ENCODE assay signal across 8 cellular contexts in genomic region chr1:215082532-215083407, GRCh38. TPM values are rescaled to one million over a fixed set of nuclear protein-coding genes. Genes with fewer than 3 reads are reported as not detected.
DNase-seq lines count a peak whose midpoint lies in the region; ATAC-seq and TF ChIP-seq lines count a peak whose summit lies in the region.

KCNK2 (plus strand) TSS chr1:215082737; CDS start chr1:215083386, 649 bp downstream.

- TF ChIP-seq CTCF in adrenal gland (IDR thresholded peaks at IDR 0.05) (no peak), thoracic aorta (IDR thresholded peaks at IDR 0.05) (no peak)

- TF ChIP-seq POLR2A in adrenal gland (IDR thresholded peaks at IDR 0.05), result peak in 1 of 2 donors; percentile 16

- no peak within 1 kb of the TSS for H3K27ac Mint-ChIP-seq in activated naive CD4-positive, alpha-beta T cell treated with anti-CD3 and anti-CD28 coated beads, Interleukin-2, amount 50 U/mL, for 24 hours

- H3K36me3 ChIP-seq in adrenal gland (replicated peaks in 1 of 2), result no peaks in the 10 kb centered on the region
- no peaks in the 10 kb centered on the region for H3K36me3 ChIP-seq in thoracic aorta

- H3K4me1 Mint-ChIP-seq in activated naive CD4-positive, alpha-beta T cell treated with anti-CD3 and anti-CD28 coated beads, Interleukin-2, amount 50 U/mL, for 24 hours, result peaks cover 16% of the 10 kb centered on the region

- H3K36me3 Mint-ChIP-seq in activated naive CD4-positive, alpha-beta T cell treated with anti-CD3 and anti-CD28 coated beads, Interleukin-2, amount 50 U/mL, for 24 hours, result no peaks in the 10 kb centered on the region

- H3K27me3 ChIP-seq in adrenal gland (no peaks in the 10 kb centered on the region), thoracic aorta (replicated peaks; ENCODE audit: insufficient read depth) (no peaks in the 10 kb centered on the region)

- DNase-seq in activated naive CD4-positive, alpha-beta T cell treated with Interleukin-2 at 50 U/mL for 16 hours, result no peak
- DNase-seq in adrenal gland (peak; percentile 40 to 70 (median 60)), islet precursor cell (peak; percentile 62), thoracic aorta (ENCODE audit: low spot score) (no peak), midbrain (lab: John Stamatoyannopoulos, UW) (no peak)

- no peaks in the 10 kb centered on the region for H3K9me3 ChIP-seq in adrenal gland (replicated peaks in 1 of 3)
- H3K9me3 ChIP-seq in thoracic aorta, result no peaks in the 10 kb centered on the region

- H3K27me3 Mint-ChIP-seq in activated naive CD4-positive, alpha-beta T cell treated with anti-CD3 and anti-CD28 coated beads, Interleukin-2, amount 50 U/mL, for 24 hours, result peaks cover 48% of the 10 kb centered on the region

- H3K4me3 ChIP-seq in adrenal gland (peak within 1 kb of the TSS in 3 of 4 donors; percentile 7 to 67 (median 27)), thoracic aorta (peak within 1 kb of the TSS; percentile 54)

- intact Hi-C loops in adrenal gland (cut with DNase I), result no loop called here

- WGBS in adrenal gland, 4 donors, result 0 to 2% (median 1%) methylated on average over 40 to 88 of the region's 88 CpGs

- H3K4me3 Mint-ChIP-seq in activated naive CD4-positive, alpha-beta T cell treated with anti-CD3 and anti-CD28 coated beads, Interleukin-2, amount 50 U/mL, for 24 hours, result peak within 1 kb of the TSS; percentile 55

- H3K27ac ChIP-seq in adrenal gland (peak within 1 kb of the TSS in 4 of 5 donors; percentile 38 to 79 (median 52)), thoracic aorta (no peak within 1 kb of the TSS)

- H3K9me3 Mint-ChIP-seq in activated naive CD4-positive, alpha-beta T cell treated with anti-CD3 and anti-CD28 coated beads, Interleukin-2, amount 50 U/mL, for 24 hours, result no peaks in the 10 kb centered on the region

- ATAC-seq in thoracic aorta (ENCODE audit: insufficient number of reproducible peaks, low FRiP score, low read depth) (no peak), GM18870 (IDR thresholded peaks at IDR 0.05; ENCODE audit: unreplicated experiment) (no peak)
- no peak for ATAC-seq in activated CD4-positive, CD25-positive, alpha-beta regulatory T cell treated with anti-CD3 and anti-CD28 coated beads, Interleukin-2, amount 50 U/mL, for 24 hours

- peaks cover 0 to 1% of the 10 kb centered on the region in 2 donors for H3K4me1 ChIP-seq in adrenal gland (replicated peaks in 1 of 2)
- H3K4me1 ChIP-seq in thoracic aorta (ENCODE audit: control insufficient read depth in 1 of 2, low read depth in 2 of 2), result peaks cover 0 to 6% of the 10 kb centered on the region in 2 donors

RNA-seq across cellular contexts. Expression of gene KCNK2, which starts in this region (rescaled TPM):
- 100 to 1,000 TPM in 4 of 8 donors, 10 to 100 TPM in 4; 29.7 to 138 (median 98.1) TPM for total RNA-seq in adrenal gland
- 10 to 100 TPM; 13.8 to 25.1 (median 15.4) TPM for polyA plus RNA-seq in adrenal gland
- 1 to 10 TPM in 1 of 2 donors, under 1 TPM in 1; 0.28 to 1.8 TPM for total RNA-seq in thoracic aorta

Comparison
In these comparisons a context has a peak if more than half of its experiments do, and no peak if none do; other contexts are left out.
1. RNA of gene KCNK2 (total RNA-seq): 29.7 to 138 TPM in adrenal gland; 0.28 to 1.8 TPM in thoracic aorta; every median in the first group is over 10 times any median in the second.
2. DNase-seq: peak in adrenal gland (7 of 7) and islet precursor cell (single experiment); none in activated naive CD4-positive, alpha-beta T cell treated with Interleukin-2 at 50 U/mL for 16 hours (single experiment), thoracic aorta (single experiment) and midbrain (single experiment).
3. H3K27ac ChIP-seq: peak in adrenal gland (4 of 5); none in thoracic aorta (0 of 2).